ENCODE assay signal across 1 cellular context in the genomic region with DNA sequence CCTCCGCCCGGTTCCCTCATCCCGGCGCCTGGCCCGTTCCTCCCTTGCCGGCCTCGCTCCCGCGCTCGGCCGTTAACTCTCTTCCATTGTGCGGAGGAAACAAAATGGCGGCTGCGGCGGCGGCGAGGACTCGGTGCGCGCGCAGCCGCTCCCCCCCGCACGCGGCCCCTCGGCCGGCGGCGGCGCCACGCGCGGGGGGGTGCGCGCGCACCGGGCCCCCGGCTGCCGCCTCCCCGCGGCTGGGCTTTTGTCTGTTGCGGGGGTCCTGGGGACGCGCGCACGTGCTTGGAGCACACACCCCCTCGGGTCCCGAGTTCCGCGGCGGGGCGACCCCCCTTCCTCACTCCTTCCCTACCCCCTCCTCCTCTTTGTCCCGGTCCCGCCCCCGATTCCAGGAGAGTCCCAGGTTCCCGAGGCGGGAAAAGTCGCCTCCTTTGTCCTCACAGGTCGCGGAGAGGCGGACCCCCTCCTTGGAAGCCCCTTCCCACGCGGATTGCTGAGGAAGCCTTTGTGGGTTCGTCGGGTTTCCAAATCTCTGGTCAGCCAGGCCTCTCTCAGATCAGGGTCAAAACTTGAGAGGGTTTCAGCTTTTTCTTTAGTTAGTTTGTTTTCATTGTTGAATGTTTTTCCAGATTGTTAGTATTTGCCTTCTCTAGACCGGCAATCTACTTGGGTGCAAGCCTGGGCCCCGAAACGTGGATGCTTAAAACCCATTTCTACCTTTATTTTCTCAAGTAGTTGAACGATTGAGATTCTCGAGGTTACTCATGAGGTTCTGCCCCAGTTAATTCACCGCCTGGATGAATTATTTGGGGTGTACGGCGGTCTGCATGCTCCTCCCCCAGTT.
TF ChIP-seq lines count a peak whose summit lies in the region.

No MANE protein-coding gene starts in this region.

TF ChIP-seq in HepG2, 621 proteins besides CTCF, POLR2A, EP300 and RAD21 (continued from another document and continues in another):
- TF ChIP-seq, protein P1, sequence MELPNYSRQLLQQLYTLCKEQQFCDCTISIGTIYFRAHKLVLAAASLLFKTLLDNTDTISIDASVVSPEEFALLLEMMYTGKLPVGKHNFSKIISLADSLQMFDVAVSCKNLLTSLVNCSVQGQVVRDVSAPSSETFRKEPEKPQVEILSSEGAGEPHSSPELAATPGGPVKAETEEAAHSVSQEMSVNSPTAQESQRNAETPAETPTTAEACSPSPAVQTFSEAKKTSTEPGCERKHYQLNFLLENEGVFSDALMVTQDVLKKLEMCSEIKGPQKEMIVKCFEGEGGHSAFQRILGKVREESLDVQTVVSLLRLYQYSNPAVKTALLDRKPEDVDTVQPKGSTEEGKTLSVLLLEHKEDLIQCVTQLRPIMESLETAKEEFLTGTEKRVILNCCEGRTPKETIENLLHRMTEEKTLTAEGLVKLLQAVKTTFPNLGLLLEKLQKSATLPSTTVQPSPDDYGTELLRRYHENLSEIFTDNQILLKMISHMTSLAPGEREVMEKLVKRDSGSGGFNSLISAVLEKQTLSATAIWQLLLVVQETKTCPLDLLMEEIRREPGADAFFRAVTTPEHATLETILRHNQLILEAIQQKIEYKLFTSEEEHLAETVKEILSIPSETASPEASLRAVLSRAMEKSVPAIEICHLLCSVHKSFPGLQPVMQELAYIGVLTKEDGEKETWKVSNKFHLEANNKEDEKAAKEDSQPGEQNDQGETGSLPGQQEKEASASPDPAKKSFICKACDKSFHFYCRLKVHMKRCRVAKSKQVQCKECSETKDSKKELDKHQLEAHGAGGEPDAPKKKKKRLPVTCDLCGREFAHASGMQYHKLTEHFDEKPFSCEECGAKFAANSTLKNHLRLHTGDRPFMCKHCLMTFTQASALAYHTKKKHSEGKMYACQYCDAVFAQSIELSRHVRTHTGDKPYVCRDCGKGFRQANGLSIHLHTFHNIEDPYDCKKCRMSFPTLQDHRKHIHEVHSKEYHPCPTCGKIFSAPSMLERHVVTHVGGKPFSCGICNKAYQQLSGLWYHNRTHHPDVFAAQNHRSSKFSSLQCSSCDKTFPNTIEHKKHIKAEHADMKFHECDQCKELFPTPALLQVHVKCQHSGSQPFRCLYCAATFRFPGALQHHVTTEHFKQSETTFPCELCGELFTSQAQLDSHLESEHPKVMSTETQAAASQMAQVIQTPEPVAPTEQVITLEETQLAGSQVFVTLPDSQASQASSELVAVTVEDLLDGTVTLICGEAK (IDR thresholded peaks at IDR 0.05), result no peak
- TF ChIP-seq, protein P1 (CRISPR knock-in tag; IDR thresholded peaks at IDR 0.05), result no peak
- TF ChIP-seq, protein P2, sequence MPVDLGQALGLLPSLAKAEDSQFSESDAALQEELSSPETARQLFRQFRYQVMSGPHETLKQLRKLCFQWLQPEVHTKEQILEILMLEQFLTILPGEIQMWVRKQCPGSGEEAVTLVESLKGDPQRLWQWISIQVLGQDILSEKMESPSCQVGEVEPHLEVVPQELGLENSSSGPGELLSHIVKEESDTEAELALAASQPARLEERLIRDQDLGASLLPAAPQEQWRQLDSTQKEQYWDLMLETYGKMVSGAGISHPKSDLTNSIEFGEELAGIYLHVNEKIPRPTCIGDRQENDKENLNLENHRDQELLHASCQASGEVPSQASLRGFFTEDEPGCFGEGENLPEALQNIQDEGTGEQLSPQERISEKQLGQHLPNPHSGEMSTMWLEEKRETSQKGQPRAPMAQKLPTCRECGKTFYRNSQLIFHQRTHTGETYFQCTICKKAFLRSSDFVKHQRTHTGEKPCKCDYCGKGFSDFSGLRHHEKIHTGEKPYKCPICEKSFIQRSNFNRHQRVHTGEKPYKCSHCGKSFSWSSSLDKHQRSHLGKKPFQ (CRISPR knock-in tag; IDR thresholded peaks at IDR 0.05; ENCODE audit: insufficient replicate concordance), result peak; percentile 3
- TF ChIP-seq CBFB (CRISPR knock-in tag; IDR thresholded peaks at IDR 0.05) (no peak), ZNF17 (CRISPR knock-in tag; IDR thresholded peaks at IDR 0.05) (no peak), ZKSCAN8 (CRISPR knock-in tag; IDR thresholded peaks at IDR 0.05; ENCODE audit: borderline replicate concordance) (no peak), BRCA1 (CRISPR knock-in tag; IDR thresholded peaks at IDR 0.05) (no peak), NCOA1 (CRISPR knock-in tag; IDR thresholded peaks at IDR 0.05) (0 out of 2 replicates have a peak, but pooled peaks have one; percentile 44), SUZ12 (IDR thresholded peaks at IDR 0.05; ENCODE audit: low read depth, low read length) (no peak), SP140L (CRISPR knock-in tag; IDR thresholded peaks at IDR 0.05; ENCODE audit: borderline replicate concordance) (no peak), TCF7 (IDR thresholded peaks at IDR 0.05; ENCODE audit: low read depth) (no peak), MXI1 (IDR thresholded peaks at IDR 0.05; ENCODE audit: borderline replicate concordance, low read depth, low read length) (peak; percentile 58; the same call in 2 of the 3 replicates), RBM39 (IDR thresholded peaks at IDR 0.05; ENCODE audit: low read depth, low read length, poor library complexity, severe bottlenecking) (peak; percentile 68), ZNF3 (CRISPR knock-in tag; IDR thresholded peaks at IDR 0.05) (no peak), ARNT2 (CRISPR knock-in tag; IDR thresholded peaks at IDR 0.05; ENCODE audit: low read depth) (no peak), ZNF768 (CRISPR knock-in tag; IDR thresholded peaks at IDR 0.05) (peak; percentile 7; the same call in 1 of the 2 replicates), CC2D1A (CRISPR knock-in tag; IDR thresholded peaks at IDR 0.05) (no peak), PPARG (CRISPR knock-in tag; conservative IDR thresholded peaks at IDR 0.05) (no peak), TOE1 (CRISPR knock-in tag; IDR thresholded peaks at IDR 0.05) (no peak), ZFP1 (CRISPR knock-in tag; IDR thresholded peaks at IDR 0.05) (no peak), ZNF543 (CRISPR knock-in tag; IDR thresholded peaks at IDR 0.05) (no peak), ZNF782 (CRISPR knock-in tag; IDR thresholded peaks at IDR 0.05; ENCODE audit: borderline replicate concordance) (no peak), ZNF563 (CRISPR knock-in tag; IDR thresholded peaks at IDR 0.05) (no peak), TEAD2 (CRISPR knock-in tag; IDR thresholded peaks at IDR 0.05) (no peak), ZBTB7B (CRISPR knock-in tag; IDR thresholded peaks at IDR 0.05) (no peak), ZFY (CRISPR knock-in tag; IDR thresholded peaks at IDR 0.05) (0 out of 2 replicates have a peak, but pooled peaks have one; percentile 3), ZNF33B (CRISPR knock-in tag; IDR thresholded peaks at IDR 0.05) (no peak), FOSL1 (CRISPR knock-in tag; IDR thresholded peaks at IDR 0.05; ENCODE audit: borderline replicate concordance) (no peak), PRMT3 (CRISPR knock-in tag; IDR thresholded peaks at IDR 0.05; ENCODE audit: borderline replicate concordance, low read depth) (no peak), ZNF724P (CRISPR knock-in tag; IDR thresholded peaks at IDR 0.05; ENCODE audit: borderline replicate concordance) (no peak), SMARCE1 (IDR thresholded peaks at IDR 0.05; ENCODE audit: borderline replicate concordance) (no peak), ZSCAN21 (CRISPR knock-in tag; IDR thresholded peaks at IDR 0.05; ENCODE audit: borderline replicate concordance) (no peak), JARID2 (CRISPR knock-in tag; IDR thresholded peaks at IDR 0.05; ENCODE audit: insufficient replicate concordance) (no peak), TGIF2 (CRISPR knock-in tag; IDR thresholded peaks at IDR 0.05) (no peak), SMC3 (IDR thresholded peaks at IDR 0.05; ENCODE audit: low read length) (no peak)
- TF ChIP-seq, protein P3, sequence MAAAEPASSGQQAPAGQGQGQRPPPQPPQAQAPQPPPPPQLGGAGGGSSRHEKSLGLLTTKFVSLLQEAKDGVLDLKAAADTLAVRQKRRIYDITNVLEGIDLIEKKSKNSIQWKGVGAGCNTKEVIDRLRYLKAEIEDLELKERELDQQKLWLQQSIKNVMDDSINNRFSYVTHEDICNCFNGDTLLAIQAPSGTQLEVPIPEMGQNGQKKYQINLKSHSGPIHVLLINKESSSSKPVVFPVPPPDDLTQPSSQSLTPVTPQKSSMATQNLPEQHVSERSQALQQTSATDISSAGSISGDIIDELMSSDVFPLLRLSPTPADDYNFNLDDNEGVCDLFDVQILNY (CRISPR knock-in tag; conservative IDR thresholded peaks at IDR 0.05), result 0 out of 2 replicates have a peak, but pooled peaks have one; percentile 2
- TF ChIP-seq, protein P4, sequence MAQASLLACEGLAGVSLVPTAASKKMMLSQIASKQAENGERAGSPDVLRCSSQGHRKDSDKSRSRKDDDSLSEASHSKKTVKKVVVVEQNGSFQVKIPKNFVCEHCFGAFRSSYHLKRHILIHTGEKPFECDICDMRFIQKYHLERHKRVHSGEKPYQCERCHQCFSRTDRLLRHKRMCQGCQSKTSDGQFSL (CRISPR knock-in tag; IDR thresholded peaks at IDR 0.05), result no peak
- TF ChIP-seq, protein P5, sequence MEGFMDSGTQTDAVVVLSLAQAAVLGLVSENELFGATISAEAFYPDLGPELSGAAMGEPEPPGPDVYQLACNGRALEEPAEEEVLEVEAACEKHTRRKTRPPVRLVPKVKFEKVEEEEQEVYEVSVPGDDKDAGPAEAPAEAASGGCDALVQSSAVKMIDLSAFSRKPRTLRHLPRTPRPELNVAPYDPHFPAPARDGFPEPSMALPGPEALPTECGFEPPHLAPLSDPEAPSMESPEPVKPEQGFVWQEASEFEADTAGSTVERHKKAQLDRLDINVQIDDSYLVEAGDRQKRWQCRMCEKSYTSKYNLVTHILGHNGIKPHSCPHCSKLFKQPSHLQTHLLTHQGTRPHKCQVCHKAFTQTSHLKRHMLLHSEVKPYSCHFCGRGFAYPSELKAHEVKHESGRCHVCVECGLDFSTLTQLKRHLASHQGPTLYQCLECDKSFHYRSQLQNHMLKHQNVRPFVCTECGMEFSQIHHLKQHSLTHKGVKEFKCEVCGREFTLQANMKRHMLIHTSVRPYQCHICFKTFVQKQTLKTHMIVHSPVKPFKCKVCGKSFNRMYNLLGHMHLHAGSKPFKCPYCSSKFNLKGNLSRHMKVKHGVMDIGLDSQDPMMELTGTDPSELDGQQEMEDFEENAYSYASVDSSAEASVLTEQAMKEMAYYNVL (CRISPR knock-in tag; IDR thresholded peaks at IDR 0.05; ENCODE audit: borderline replicate concordance), result no peak
- TF ChIP-seq, protein P6, sequence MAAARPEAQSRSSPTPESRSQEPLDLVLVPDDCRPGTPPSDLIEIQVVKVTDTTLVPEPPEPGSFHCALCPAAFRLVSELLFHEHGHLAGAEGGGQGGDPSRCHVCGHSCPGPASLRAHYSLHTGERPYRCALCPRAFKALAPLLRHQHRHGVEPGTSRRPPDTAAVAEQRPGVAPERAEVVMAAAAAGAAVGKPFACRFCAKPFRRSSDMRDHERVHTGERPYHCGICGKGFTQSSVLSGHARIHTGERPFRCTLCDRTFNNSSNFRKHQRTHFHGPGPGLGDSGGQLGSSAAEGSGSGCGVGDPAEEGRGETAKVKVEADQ (CRISPR knock-in tag; IDR thresholded peaks at IDR 0.05; ENCODE audit: borderline replicate concordance), result no peak
- TF ChIP-seq, protein P7, sequence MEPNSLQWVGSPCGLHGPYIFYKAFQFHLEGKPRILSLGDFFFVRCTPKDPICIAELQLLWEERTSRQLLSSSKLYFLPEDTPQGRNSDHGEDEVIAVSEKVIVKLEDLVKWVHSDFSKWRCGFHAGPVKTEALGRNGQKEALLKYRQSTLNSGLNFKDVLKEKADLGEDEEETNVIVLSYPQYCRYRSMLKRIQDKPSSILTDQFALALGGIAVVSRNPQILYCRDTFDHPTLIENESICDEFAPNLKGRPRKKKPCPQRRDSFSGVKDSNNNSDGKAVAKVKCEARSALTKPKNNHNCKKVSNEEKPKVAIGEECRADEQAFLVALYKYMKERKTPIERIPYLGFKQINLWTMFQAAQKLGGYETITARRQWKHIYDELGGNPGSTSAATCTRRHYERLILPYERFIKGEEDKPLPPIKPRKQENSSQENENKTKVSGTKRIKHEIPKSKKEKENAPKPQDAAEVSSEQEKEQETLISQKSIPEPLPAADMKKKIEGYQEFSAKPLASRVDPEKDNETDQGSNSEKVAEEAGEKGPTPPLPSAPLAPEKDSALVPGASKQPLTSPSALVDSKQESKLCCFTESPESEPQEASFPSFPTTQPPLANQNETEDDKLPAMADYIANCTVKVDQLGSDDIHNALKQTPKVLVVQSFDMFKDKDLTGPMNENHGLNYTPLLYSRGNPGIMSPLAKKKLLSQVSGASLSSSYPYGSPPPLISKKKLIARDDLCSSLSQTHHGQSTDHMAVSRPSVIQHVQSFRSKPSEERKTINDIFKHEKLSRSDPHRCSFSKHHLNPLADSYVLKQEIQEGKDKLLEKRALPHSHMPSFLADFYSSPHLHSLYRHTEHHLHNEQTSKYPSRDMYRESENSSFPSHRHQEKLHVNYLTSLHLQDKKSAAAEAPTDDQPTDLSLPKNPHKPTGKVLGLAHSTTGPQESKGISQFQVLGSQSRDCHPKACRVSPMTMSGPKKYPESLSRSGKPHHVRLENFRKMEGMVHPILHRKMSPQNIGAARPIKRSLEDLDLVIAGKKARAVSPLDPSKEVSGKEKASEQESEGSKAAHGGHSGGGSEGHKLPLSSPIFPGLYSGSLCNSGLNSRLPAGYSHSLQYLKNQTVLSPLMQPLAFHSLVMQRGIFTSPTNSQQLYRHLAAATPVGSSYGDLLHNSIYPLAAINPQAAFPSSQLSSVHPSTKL (CRISPR knock-in tag; IDR thresholded peaks at IDR 0.05), result no peak
